Comparison of ENCODE assay signal across 1 cellular context in genomic region chr18:44771957-44772917, GRCh38.
A peak's percentile ranks its signal among the peaks of the same experiment; 100 is the strongest.
TF ChIP-seq lines count a peak whose summit lies in the region.

No MANE protein-coding gene starts in this region.

TF ChIP-seq in HepG2, 621 proteins besides CTCF, POLR2A, EP300 and RAD21 (continued from another document and continues in another):
- TF ChIP-seq ZNF275 (CRISPR knock-in tag; IDR thresholded peaks at IDR 0.05; ENCODE audit: borderline replicate concordance) (no peak), KMT2B (CRISPR knock-in tag; IDR thresholded peaks at IDR 0.05) (no peak), SRSF4 (IDR thresholded peaks at IDR 0.05; ENCODE audit: low read depth, low read length, poor library complexity, severe bottlenecking) (no peak), JUNB (CRISPR knock-in tag; IDR thresholded peaks at IDR 0.05; ENCODE audit: borderline replicate concordance) (no peak), SRSF9 (IDR thresholded peaks at IDR 0.05; ENCODE audit: borderline replicate concordance, insufficient read depth, low read depth, low read length, poor library complexity, severe bottlenecking) (no peak), ZEB1 (IDR thresholded peaks at IDR 0.05; ENCODE audit: insufficient replicate concordance, low read depth) (peak; percentile 5), U2AF1 (optimal IDR thresholded peaks at IDR 0.05; ENCODE audit: low read depth, low read length) (no peak), ZNF335 (CRISPR knock-in tag; IDR thresholded peaks at IDR 0.05) (no peak), SOX6 (IDR thresholded peaks at IDR 0.05) (no peak), SOX6 (CRISPR knock-in tag; IDR thresholded peaks at IDR 0.05) (peak; percentile 87), SAP130 (CRISPR knock-in tag; IDR thresholded peaks at IDR 0.05; ENCODE audit: low read depth) (0 out of 2 replicates have a peak, but pooled peaks have one; percentile 37), RAD51 (IDR thresholded peaks at IDR 0.05; ENCODE audit: borderline replicate concordance) (no peak), ZNF687 (CRISPR knock-in tag; IDR thresholded peaks at IDR 0.05) (peak; percentile 37), MIXL1 (CRISPR knock-in tag; IDR thresholded peaks at IDR 0.05) (peak; percentile 31; the same call in 1 of the 2 replicates), FOXA3 (CRISPR knock-in tag; IDR thresholded peaks at IDR 0.05) (peak; percentile 74), ZNF24 (IDR thresholded peaks at IDR 0.05) (no peak), STAT5B (CRISPR knock-in tag; IDR thresholded peaks at IDR 0.05) (no peak), PHF20 (CRISPR knock-in tag; IDR thresholded peaks at IDR 0.05) (no peak), ZNF770 (CRISPR knock-in tag; IDR thresholded peaks at IDR 0.05) (0 out of 2 replicates have a peak, but pooled peaks have one; percentile 6), NFYC (CRISPR knock-in tag; IDR thresholded peaks at IDR 0.05) (no peak), IKZF5 (CRISPR knock-in tag; IDR thresholded peaks at IDR 0.05) (peak; percentile 58; the same call in 1 of the 2 replicates), ZNF616 (CRISPR knock-in tag; IDR thresholded peaks at IDR 0.05; ENCODE audit: low read depth) (no peak), ZNF703 (CRISPR knock-in tag; IDR thresholded peaks at IDR 0.05; ENCODE audit: borderline replicate concordance) (no peak), RXRB (CRISPR knock-in tag; IDR thresholded peaks at IDR 0.05; ENCODE audit: borderline replicate concordance) (peak; percentile 55; the same call in 1 of the 2 replicates), KAT8 (CRISPR knock-in tag; IDR thresholded peaks at IDR 0.05) (peak; percentile 37; the same call in 1 of the 2 replicates), ETS1 (CRISPR knock-in tag; IDR thresholded peaks at IDR 0.05) (no peak), THAP8 (CRISPR knock-in tag; IDR thresholded peaks at IDR 0.05; ENCODE audit: borderline replicate concordance) (no peak), FOSL1 (CRISPR knock-in tag; IDR thresholded peaks at IDR 0.05; ENCODE audit: borderline replicate concordance) (no peak), ZBTB10 (CRISPR knock-in tag; IDR thresholded peaks at IDR 0.05; ENCODE audit: borderline replicate concordance) (0 out of 2 replicates have a peak, but pooled peaks have one; percentile 29), DRAP1 (CRISPR knock-in tag; IDR thresholded peaks at IDR 0.05) (no peak), BCL3 (CRISPR knock-in tag; IDR thresholded peaks at IDR 0.05) (no peak), ZNF740 (CRISPR knock-in tag; IDR thresholded peaks at IDR 0.05) (no peak), ESRRA (CRISPR knock-in tag; IDR thresholded peaks at IDR 0.05; ENCODE audit: low read depth) (peak; percentile 58; the same call in 1 of the 2 replicates), ZNF7 (CRISPR knock-in tag; IDR thresholded peaks at IDR 0.05) (no peak), ZNF557 (CRISPR knock-in tag; IDR thresholded peaks at IDR 0.05) (no peak), ZNF572 (CRISPR knock-in tag; IDR thresholded peaks at IDR 0.05) (no peak), ZSCAN31 (CRISPR knock-in tag; IDR thresholded peaks at IDR 0.05; ENCODE audit: low read depth) (no peak), ARNTL (CRISPR knock-in tag; IDR thresholded peaks at IDR 0.05) (no peak), HDAC1 (CRISPR knock-in tag; IDR thresholded peaks at IDR 0.05) (peak; percentile 38), MAFK (conservative IDR thresholded peaks at IDR 0.05 in 1 of 2, IDR thresholded peaks at IDR 0.05 in 1 of 2; ENCODE audit: low read length in 2 of 2) (no peak), E2F2 (CRISPR knock-in tag; IDR thresholded peaks at IDR 0.05; ENCODE audit: borderline replicate concordance) (no peak), ZBTB7A (CRISPR knock-in tag; IDR thresholded peaks at IDR 0.05) (no peak), CREB3 (CRISPR knock-in tag; IDR thresholded peaks at IDR 0.05) (no peak), TFAP4 (IDR thresholded peaks at IDR 0.05; ENCODE audit: borderline replicate concordance, low read depth) (peak; percentile 42; the same call in 1 of the 2 replicates), KLF12 (CRISPR knock-in tag; IDR thresholded peaks at IDR 0.05; ENCODE audit: borderline replicate concordance) (no peak), CENPT (CRISPR knock-in tag; IDR thresholded peaks at IDR 0.05; ENCODE audit: low read depth) (no peak), ZNF274 (CRISPR knock-in tag; IDR thresholded peaks at IDR 0.05) (no peak)
